ENCODE assay signal across 18 cellular contexts in the genomic region with DNA sequence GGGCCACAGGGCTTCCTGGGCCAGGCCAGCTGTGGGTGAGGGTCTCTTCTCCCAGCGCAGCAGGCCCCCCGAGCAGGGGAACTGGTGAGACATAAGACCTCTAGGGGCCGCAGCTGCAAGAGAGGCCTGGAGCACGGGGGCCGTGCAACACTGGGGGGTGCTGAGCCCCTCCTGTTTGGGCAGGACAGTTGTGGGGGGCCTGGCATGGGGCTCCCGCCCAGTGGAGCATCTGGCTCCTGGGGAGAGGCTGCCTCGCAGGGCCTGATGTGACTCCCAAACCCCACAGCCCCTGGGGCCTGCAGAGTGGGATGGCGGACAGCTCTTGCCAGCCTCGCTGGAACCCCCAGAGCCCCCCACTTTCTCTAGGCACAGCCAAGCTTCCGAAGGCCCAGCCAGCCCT. TPM values are rescaled to one million over a fixed set of nuclear protein-coding genes. Genes with fewer than 3 reads are reported as not detected.
DNase-seq lines count a peak whose midpoint lies in the region; ATAC-seq and TF ChIP-seq lines count a peak whose summit lies in the region.
"Had no signal": no experiment of that assay in that cellular context is flagged by ENCODE, and none has a peak within 500 bp of the region (broad histone marks: within the 10 kb centered on the region; RNA-seq: fewer than 3 reads in every experiment).

No MANE protein-coding gene starts in this region.

- no peak for DNase-seq in stimulated activated naive B cell treated with anti-CD40 and anti-IgM and Interleukin-4, amounts not matched to agents 10 μg/mL and 1 μg/mL and 100 μg/mL, for 72 hours
- DNase-seq in ACHN (no peak), colonic mucosa (no peak)
- DNase-seq: C1 segment of cervical spinal cord; CD4-positive, CD25-positive, alpha-beta regulatory T cell; CD8-positive, alpha-beta T cell; DMS 273 treated with DMSO at 0.1 percent for 48 hours; DMS53; DMS79 treated with DMSO at 0.1 percent for 48 hours; GF-D8; H9 had no signal

- H3K27ac ChIP-seq in BLaER1: peak overlapping the region; percentile 68; the same call in 1 of the 2 replicates
- H3K27ac ChIP-seq in BLaER1 treated with 17β-estradiol and CSF1 and Interleukin-3, amounts not matched to agents 10 nM and 100 nM: no peak overlapping the region
- no peak overlapping the region for H3K27ac ChIP-seq in HEK293 (ENCODE audit: extremely low read depth, low read depth, low read length)
- no peak overlapping the region for H3K27ac ChIP-seq in colonic mucosa

- no peaks in the 10 kb centered on the region for H3K36me3 ChIP-seq in BLaER1
- no peaks in the 10 kb centered on the region for H3K36me3 ChIP-seq in BLaER1 treated with 17β-estradiol and CSF1 and Interleukin-3, amounts not matched to agents 10 nM and 100 nM
- H3K36me3 ChIP-seq in HEK293 (ENCODE audit: control insufficient read depth in 2 of 2, insufficient read depth in 1 of 2, low read length in 2 of 2): no peaks in the 10 kb centered on the region
- no peaks in the 10 kb centered on the region for H3K36me3 ChIP-seq in colonic mucosa

- H3K9me3 ChIP-seq in BLaER1 (peaks cover 8% of the 10 kb centered on the region), HEK293 (ENCODE audit: control insufficient read depth, insufficient read depth, low read depth, low read length) (no peaks in the 10 kb centered on the region), colonic mucosa (no peaks in the 10 kb centered on the region)
- H3K9me3 ChIP-seq in BLaER1 treated with 17β-estradiol and CSF1 and Interleukin-3, amounts not matched to agents 10 nM and 100 nM (replicated peaks in 1 of 11): peaks cover 0 to 11% (median 8%) of the 10 kb centered on the region in 11 experiments; a peak in 13 of 22 replicates

- H3K27ac Mint-ChIP-seq in stimulated activated naive B cell treated with anti-CD40 and anti-IgM and Interleukin-4, amounts not matched to agents 10 μg/mL and 1 μg/mL and 100 μg/mL, for 72 hours: peak overlapping the region; percentile 69
- H3K27ac Mint-ChIP-seq: CD4-positive, CD25-positive, alpha-beta regulatory T cell; CD8-positive, alpha-beta T cell; GM23338 had no signal

- ATAC-seq in stimulated activated naive B cell treated with anti-CD40 and anti-IgM and Interleukin-4, amounts not matched to agents 10 μg/mL and 1 μg/mL and 100 μg/mL, for 72 hours (replicated peaks): no peak
- ATAC-seq: CD8-positive, alpha-beta T cell; GM23338 had no signal

- CTCF ChIA-PET in HEK293 (lab: Yijun Ruan, JAX): no interaction called here

- H3K9me3 Mint-ChIP-seq in stimulated activated naive B cell treated with anti-CD40 and anti-IgM and Interleukin-4, amounts not matched to agents 10 μg/mL and 1 μg/mL and 100 μg/mL, for 72 hours: no peaks in the 10 kb centered on the region
- H3K9me3 Mint-ChIP-seq: CD8-positive, alpha-beta T cell; H9 had no signal

- peaks cover 35 to 50% of the 10 kb centered on the region in 2 donors for H3K27me3 Mint-ChIP-seq in stimulated activated naive B cell treated with anti-CD40 and anti-IgM and Interleukin-4, amounts not matched to agents 10 μg/mL and 1 μg/mL and 100 μg/mL, for 72 hours

- H4K20me1 ChIP-seq in BLaER1: no peaks in the 10 kb centered on the region
- H4K20me1 ChIP-seq in BLaER1 treated with 17β-estradiol and CSF1 and Interleukin-3, amounts not matched to agents 10 nM and 100 nM: peaks cover 0 to 9% (median 5%) of the 10 kb centered on the region in 11 experiments; a peak in 12 of 22 replicates

- H3K27me3 ChIP-seq in BLaER1 (peaks cover 21% of the 10 kb centered on the region), colonic mucosa (peaks cover 3% of the 10 kb centered on the region)
- H3K27me3 ChIP-seq in BLaER1 treated with 17β-estradiol and CSF1 and Interleukin-3, amounts not matched to agents 10 nM and 100 nM: peaks cover 16 to 25% (median 18%) of the 10 kb centered on the region in 11 experiments

- no peaks in the 10 kb centered on the region for H3K36me3 Mint-ChIP-seq in stimulated activated naive B cell treated with anti-CD40 and anti-IgM and Interleukin-4, amounts not matched to agents 10 μg/mL and 1 μg/mL and 100 μg/mL, for 72 hours
- H3K36me3 Mint-ChIP-seq: CD4-positive, CD25-positive, alpha-beta regulatory T cell; CD8-positive, alpha-beta T cell had no signal

- intact Hi-C loops in colonic mucosa (cut with DNase I): loop anchor here (10.0 kb wide), 1 partner anchor 188 kb away; a partner anchor contains a TSS

- no peak overlapping the region for H3K4me3 Mint-ChIP-seq in stimulated activated naive B cell treated with anti-CD40 and anti-IgM and Interleukin-4, amounts not matched to agents 10 μg/mL and 1 μg/mL and 100 μg/mL, for 72 hours
- H3K4me3 Mint-ChIP-seq: B cell; CD4-positive, CD25-positive, alpha-beta regulatory T cell; CD8-positive, alpha-beta T cell; GM23338; H9 had no signal

- peaks cover 18 to 29% of the 10 kb centered on the region in 2 donors for H3K4me1 Mint-ChIP-seq in stimulated activated naive B cell treated with anti-CD40 and anti-IgM and Interleukin-4, amounts not matched to agents 10 μg/mL and 1 μg/mL and 100 μg/mL, for 72 hours
- H3K4me1 Mint-ChIP-seq: CD4-positive, CD25-positive, alpha-beta regulatory T cell had no signal

- in situ Hi-C loops in ACHN (cut with HindIII; ENCODE audit: low pct_ligation_motif_present, low pct_unique_long_range_greater_than_20kb, low sequenced_read_pairs): no loop called here

- POLR2A ChIA-PET in HEK293 (lab: Yijun Ruan, JAX): no interaction called here

- peak overlapping the region; percentile 14; the same call in 1 of the 2 replicates for H3K4me2 ChIP-seq in BLaER1
- peak overlapping the region in 6 of 11 experiments; percentile 8 to 98 (median 88); a peak in 7 of 22 replicates for H3K4me2 ChIP-seq in BLaER1 treated with 17β-estradiol and CSF1 and Interleukin-3, amounts not matched to agents 10 nM and 100 nM
- H3K4me2 ChIP-seq: GM23338 had no signal

- H3K9ac ChIP-seq in BLaER1: no peak overlapping the region
- peak overlapping the region in 2 of 11 experiments; percentile 5 to 10; a peak in 2 of 22 replicates for H3K9ac ChIP-seq in BLaER1 treated with 17β-estradiol and CSF1 and Interleukin-3, amounts not matched to agents 10 nM and 100 nM
- no peak overlapping the region for H3K9ac ChIP-seq in colonic mucosa (ENCODE audit: low read depth in 2 of 2, low read length in 2 of 2)

- H3K4me1 ChIP-seq in BLaER1 (peaks cover 76% of the 10 kb centered on the region), HEK293 (ENCODE audit: control insufficient read depth, insufficient read depth, low read length) (no peaks in the 10 kb centered on the region), colonic mucosa (no peaks in the 10 kb centered on the region)
- peaks cover 29 to 74% (median 60%) of the 10 kb centered on the region in 10 experiments for H3K4me1 ChIP-seq in BLaER1 treated with 17β-estradiol and CSF1 and Interleukin-3, amounts not matched to agents 10 nM and 100 nM

- TF ChIP-seq CTCF in HEK293 (tag by site-specific recombination; IDR thresholded peaks at IDR 0.05): no peak
- TF ChIP-seq CTCF in colonic mucosa (IDR thresholded peaks at IDR 0.05): no peak

- H3K4me3 ChIP-seq in BLaER1 (no peak overlapping the region), HEK293 (ENCODE audit: low read depth, low read length) (no peak overlapping the region), colonic mucosa (no peak overlapping the region)
- no peak overlapping the region for H3K4me3 ChIP-seq in BLaER1 treated with 17β-estradiol and CSF1 and Interleukin-3, amounts not matched to agents 10 nM and 100 nM
- H3K4me3 ChIP-seq: GM23338 had no signal

TF ChIP-seq in HEK293, 187 proteins besides CTCF, POLR2A, EP300 and RAD21:
- TF ChIP-seq ZNF394 (tag by site-specific recombination; IDR thresholded peaks at IDR 0.05; ENCODE audit: borderline replicate concordance): 0 out of 2 replicates have a peak, but pooled peaks have one; percentile 27
- TF ChIP-seq ZNF776 (tag by site-specific recombination; IDR thresholded peaks at IDR 0.05; ENCODE audit: borderline replicate concordance): no peak
- TF ChIP-seq GLIS1 (tag by site-specific recombination; IDR thresholded peaks at IDR 0.05): peak; percentile 45

RNA-seq across cellular contexts. Expression of a gene that starts 16.9 kb away (rescaled TPM):
- under 1 TPM in 1 of 2 donors, not detected in 1; 0.10 TPM for total RNA-seq in colonic mucosa
- total RNA-seq: A673; B cell; CD4-positive, CD25-positive, alpha-beta regulatory T cell; CD8-positive, alpha-beta T cell; Daoy had no signal
